ENCODE assay signal across 15 cellular contexts in genomic region chr16:83994703-83995102, GRCh38. TPM values are rescaled to one million over a fixed set of nuclear protein-coding genes. Genes with fewer than 3 reads are reported as not detected.
"Had no signal": no experiment of that assay in that cellular context is flagged by ENCODE, and none has a peak within 500 bp of the region (broad histone marks: within the 10 kb centered on the region; RNA-seq: fewer than 3 reads in every experiment).

No MANE protein-coding gene starts in this region.

- H3K27ac ChIP-seq: brain microvascular endothelial cell, esophagus muscularis mucosa, thoracic aorta, upper lobe of right lung had no signal

- H3K4me1 ChIP-seq: upper lobe of right lung had no signal

- H3K9me3 ChIP-seq: esophagus muscularis mucosa, thoracic aorta, upper lobe of right lung had no signal

- H3K36me3 ChIP-seq: brain microvascular endothelial cell, esophagus muscularis mucosa, thoracic aorta, upper lobe of right lung had no signal

- DNase-seq: activated CD4-positive, alpha-beta T cell treated with anti-CD3 and anti-CD28 coated beads for 1 hour; activated CD4-positive, alpha-beta T cell treated with anti-CD3 and anti-CD28 coated beads, Interleukin-2, amount 50 U/mL, for 48 hours; activated effector memory CD4-positive, alpha-beta T cell treated with Interleukin-2 at 50 U/mL for 16 hours; activated T-cell treated with anti-CD3 and anti-CD28 coated beads, Interleukin-2, amount 50 U/mL, for 4 hours; amygdala; T1000 had no signal

- H3K4me3 ChIP-seq: esophagus muscularis mucosa, thoracic aorta, upper lobe of right lung had no signal

- ATAC-seq: activated T-cell treated with anti-CD3 and anti-CD28 coated beads, Interleukin-2, amount 50 U/mL, for 4 hours; SK-N-SH treated with all-trans-retinoic acid at 6 μM for 48 hours had no signal

RNA-seq across cellular contexts. Expression of gene NECAB2, which starts 26.7 kb away (rescaled TPM):
- total RNA-seq: activated T-cell treated with anti-CD3 and anti-CD28 coated beads, Interleukin-2, amount 50 U/mL, for 4 hours; esophagus muscularis mucosa; lower leg skin; renal cortical epithelial cell; thoracic aorta; upper lobe of right lung had no signal

RNA-seq across cellular contexts. Expression of gene OSGIN1, which starts 41.7 kb away (rescaled TPM):
- total RNA-seq: cerebellum had no signal

RNA-seq across cellular contexts. Expression of gene SLC38A8, which starts 47.9 kb away (rescaled TPM):
- total RNA-seq: activated T-cell treated with anti-CD3 and anti-CD28 coated beads, Interleukin-2, amount 50 U/mL, for 4 hours; esophagus muscularis mucosa; lower leg skin; mesenteric fat pad; renal cortical epithelial cell; thoracic aorta; upper lobe of right lung had no signal
